ENCODE assay signal across 27 cellular contexts in the genomic region with DNA sequence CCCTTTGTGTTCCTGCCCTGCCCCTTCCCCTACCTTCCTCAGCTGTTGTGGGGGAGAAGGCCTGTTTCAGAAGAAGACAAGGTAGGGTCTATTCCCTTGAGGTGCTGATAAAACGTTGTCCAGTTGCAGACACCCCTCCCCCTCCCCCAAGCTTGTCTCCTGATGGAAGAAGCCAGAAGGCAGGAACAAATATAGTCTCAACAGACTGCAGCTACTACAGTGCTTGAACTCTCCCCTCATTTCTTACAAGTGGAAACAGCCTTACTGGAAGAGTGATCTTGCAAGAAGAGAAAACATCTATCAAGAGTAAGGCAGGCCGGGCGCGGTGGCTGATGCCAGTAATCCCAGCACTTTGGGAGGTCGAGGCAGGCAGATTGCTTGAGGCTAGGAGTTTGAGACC. TPM values are rescaled to one million over a fixed set of nuclear protein-coding genes. Genes with fewer than 3 reads are reported as not detected.
"Had no signal": no experiment of that assay in that cellular context is flagged by ENCODE, and none has a peak within 500 bp of the region (broad histone marks: within the 10 kb centered on the region; RNA-seq: fewer than 3 reads in every experiment).

No MANE protein-coding gene starts in this region.

- H3K27ac ChIP-seq: cardiac muscle cell, parathyroid adenoma, psoas muscle, spleen had no signal

- H3K4me1 Mint-ChIP-seq: brain had no signal

- H3K27me3 Mint-ChIP-seq: activated naive CD4-positive, alpha-beta T cell treated with anti-CD3 and anti-CD28 coated beads, Interleukin-2, amount 10 ng/mL, durations not matched to agents 7 days and 5 days; dendritic cell treated with granulocyte-macrophage colony-stimulating factor and Interleukin-4, amounts not matched to agents 40 ng/mL and 50 ng/mL, for 4 days; naive B cell had no signal

- H3K9me3 Mint-ChIP-seq: activated naive CD4-positive, alpha-beta T cell treated with anti-CD3 and anti-CD28 coated beads, Interleukin-2, amount 10 ng/mL, durations not matched to agents 7 days and 5 days; activated T-helper 1 cell treated with anti-CD3 and anti-CD28 coated beads, Interleukin-12 subunit alpha, Interleukin-12 subunit beta, Interleukin-2, Interleukin-4 antibody, amounts not matched to agents 30 ng/mL and 10 ng/mL and 1 ng/mL, durations not matched to agents 14 hours and 24 hours and 36 hours; dendritic cell treated with granulocyte-macrophage colony-stimulating factor and Interleukin-4, amounts not matched to agents 40 ng/mL and 50 ng/mL, for 4 days; naive B cell had no signal

- H3K4me3 Mint-ChIP-seq: activated naive CD4-positive, alpha-beta T cell treated with anti-CD3 and anti-CD28 coated beads, Interleukin-2, amount 10 ng/mL, durations not matched to agents 7 days and 5 days; activated T-helper 1 cell treated with anti-CD3 and anti-CD28 coated beads, Interleukin-12 subunit alpha, Interleukin-12 subunit beta, Interleukin-2, Interleukin-4 antibody, amounts not matched to agents 30 ng/mL and 10 ng/mL and 1 ng/mL, durations not matched to agents 14 hours and 24 hours and 36 hours; brain; dendritic cell treated with granulocyte-macrophage colony-stimulating factor and Interleukin-4, amounts not matched to agents 40 ng/mL and 50 ng/mL, for 4 days; endodermal cell; naive B cell had no signal

- H3K27me3 ChIP-seq: cardiac muscle cell, esophagus squamous epithelium, left lung, spleen had no signal

- H3K36me3 Mint-ChIP-seq: activated naive CD4-positive, alpha-beta T cell treated with anti-CD3 and anti-CD28 coated beads, Interleukin-2, amount 10 ng/mL, durations not matched to agents 7 days and 5 days; brain; naive B cell had no signal

- DNase-seq: activated CD4-positive, alpha-beta T cell treated with anti-CD3 and anti-CD28 coated beads for 48 hours; activated CD4-positive, alpha-beta T cell treated with anti-CD3 and anti-CD28 coated beads, Interleukin-2, amount 50 U/mL, for 48 hours; activated CD4-positive, CD25-positive, alpha-beta regulatory T cell; activated CD8-positive, alpha-beta memory T cell treated with anti-CD3 and anti-CD28 coated beads, Interleukin-2, amount 50 U/mL, for 4 hours; activated effector memory CD4-positive, alpha-beta T cell treated with anti-CD3 and anti-CD28 coated beads, Interleukin-2, amount 50 U/mL, for 16 hours; activated naive CD4-positive, alpha-beta T cell treated with anti-CD3 and anti-CD28 coated beads, Interleukin-2, amount 10 ng/mL, durations not matched to agents 7 days and 5 days; activated T-cell treated with anti-CD3 and anti-CD28 coated beads, Interleukin-2, amount 50 U/mL, for 1 hour; endodermal cell; esophagus squamous epithelium; left lung; naive B cell; psoas muscle; spleen; stimulated activated naive CD4-positive, alpha-beta T cell had no signal

- FAIRE-seq: frontal cortex, islet of Langerhans, urothelium cell line had no signal

- H3K9me3 ChIP-seq: esophagus squamous epithelium, left lung, psoas muscle, spleen had no signal

- H3K9ac ChIP-seq: parathyroid adenoma had no signal

- H3K4me1 ChIP-seq: left lung, parathyroid adenoma, psoas muscle had no signal

- H2AFZ ChIP-seq: parathyroid adenoma had no signal

- H3K27ac Mint-ChIP-seq: activated naive CD4-positive, alpha-beta T cell treated with anti-CD3 and anti-CD28 coated beads, Interleukin-2, amount 10 ng/mL, durations not matched to agents 7 days and 5 days; activated T-helper 1 cell treated with anti-CD3 and anti-CD28 coated beads, Interleukin-12 subunit alpha, Interleukin-12 subunit beta, Interleukin-2, Interleukin-4 antibody, amounts not matched to agents 30 ng/mL and 10 ng/mL and 1 ng/mL, durations not matched to agents 14 hours and 24 hours and 36 hours; brain; dendritic cell treated with granulocyte-macrophage colony-stimulating factor and Interleukin-4, amounts not matched to agents 40 ng/mL and 50 ng/mL, for 4 days; endodermal cell had no signal

- H3K79me2 ChIP-seq: parathyroid adenoma had no signal

- ATAC-seq: left lung, psoas muscle had no signal

- H3K4me3 ChIP-seq: cardiac muscle cell, esophagus squamous epithelium, left lung, psoas muscle, spleen had no signal

- H3K36me3 ChIP-seq: cardiac muscle cell, esophagus squamous epithelium, left lung, spleen had no signal

RNA-seq across cellular contexts. Expression of a gene that starts 38.5 kb away (rescaled TPM):
- total RNA-seq: activated CD8-positive, alpha-beta memory T cell treated with anti-CD3 and anti-CD28 coated beads for 36 hours; activated T-helper 1 cell treated with anti-CD3 and anti-CD28 coated beads, Interleukin-12 subunit alpha, Interleukin-12 subunit beta, Interleukin-2, Interleukin-4 antibody, amounts not matched to agents 30 ng/mL and 10 ng/mL and 1 ng/mL, durations not matched to agents 14 hours and 24 hours and 36 hours; cardiac muscle cell; endodermal cell; frontal cortex; lung microvascular endothelial cell; T-helper 1 cell treated with Interleukin-12 subunit alpha and Interleukin-12 subunit beta and Interleukin-4 antibody, amounts not matched to agents 30 ng/mL and 1 ng/mL, for 36 hours; temporal lobe had no signal
- polyA plus RNA-seq: cardiac muscle cell, neural cell, psoas muscle had no signal
